In the genomic region with DNA sequence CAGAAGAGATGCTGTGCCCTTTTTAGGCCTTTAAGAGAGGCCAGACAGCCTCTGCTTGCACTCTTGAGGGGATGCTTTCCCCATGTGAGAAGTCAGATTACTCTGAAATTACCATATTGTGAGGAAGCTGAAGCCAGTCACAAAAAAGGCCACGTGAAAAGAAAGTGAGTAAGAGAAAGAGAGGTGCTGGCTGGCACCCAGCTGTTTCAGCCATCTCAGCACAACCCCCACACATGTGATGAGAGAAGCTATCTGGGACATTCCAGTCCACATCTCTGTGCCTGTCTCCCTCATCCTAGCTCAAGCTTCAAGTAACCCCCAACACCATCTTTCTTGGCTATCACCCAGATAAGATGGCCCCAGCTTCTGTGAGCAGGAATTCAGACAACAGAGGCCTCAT, we compare ENCODE assay signal across 1 cellular context.
TF ChIP-seq lines count a peak whose summit lies in the region.

No MANE protein-coding gene starts in this region.

TF ChIP-seq in GM23338, 12 proteins besides CTCF, POLR2A, EP300 and RAD21 (continued from another document):
- TF ChIP-seq ZNF462 (CRISPR knock-in tag; IDR thresholded peaks at IDR 0.05), result no peak
- TF ChIP-seq CREB1 (CRISPR knock-in tag; IDR thresholded peaks at IDR 0.05; ENCODE audit: low read depth), result no peak
- no peak for TF ChIP-seq ZNF331 (CRISPR knock-in tag; IDR thresholded peaks at IDR 0.05; ENCODE audit: low read depth)
- no peak for TF ChIP-seq NANOG (IDR thresholded peaks at IDR 0.05; ENCODE audit: borderline replicate concordance)
- no peak for TF ChIP-seq EZH2phosphoT487 (IDR thresholded peaks at IDR 0.05; ENCODE audit: unreplicated experiment)
- no peak for TF ChIP-seq ETS1 (IDR thresholded peaks at IDR 0.05)
- no peak for TF ChIP-seq REST (IDR thresholded peaks at IDR 0.05; ENCODE audit: unreplicated experiment)
